In the genomic region with DNA sequence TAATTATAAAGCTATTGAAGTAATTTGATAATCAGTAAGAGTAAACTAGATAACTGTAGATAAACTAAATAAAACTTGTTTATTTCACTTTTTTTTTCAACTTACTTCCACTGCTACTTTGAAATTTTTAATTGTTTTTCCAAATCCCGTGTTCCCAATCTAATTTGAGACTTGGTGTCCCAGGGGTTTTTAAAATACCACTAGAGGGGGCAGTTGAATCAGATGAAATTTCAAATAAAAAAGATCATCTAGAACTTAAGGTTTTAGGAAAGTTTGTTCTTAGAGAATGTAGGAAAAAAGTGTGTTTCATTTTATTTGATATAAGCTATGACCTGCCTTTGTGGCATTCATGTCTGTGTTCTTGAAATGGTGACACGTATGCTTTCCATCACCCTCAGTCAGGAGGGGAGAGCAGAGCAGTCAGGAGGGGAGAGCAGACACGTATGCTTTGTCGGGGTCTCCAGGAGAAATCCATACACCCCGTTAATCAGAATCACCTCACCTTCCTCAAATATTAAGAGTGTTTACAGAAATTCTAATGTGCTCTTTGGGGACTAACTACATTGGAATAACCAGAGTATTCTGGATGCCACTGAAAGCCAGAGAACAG, we compare ENCODE assay signal across 9 cellular contexts. TPM values are rescaled to one million over a fixed set of nuclear protein-coding genes. Genes with fewer than 3 reads are reported as not detected.
DNase-seq lines count a peak whose midpoint lies in the region; ATAC-seq, FAIRE-seq and TF ChIP-seq lines count a peak whose summit lies in the region.
"Had no signal": no experiment of that assay in that cellular context is flagged by ENCODE, and none has a peak within 500 bp of the region (broad histone marks: within the 10 kb centered on the region; RNA-seq: fewer than 3 reads in every experiment).

No MANE protein-coding gene starts in this region.

- no peaks in the 10 kb centered on the region for H3K9me3 Mint-ChIP-seq in neural crest cell

- no peaks in the 10 kb centered on the region for H3K36me3 ChIP-seq in H7 (replicated peaks; ENCODE audit: control insufficient read depth, insufficient read depth, low read length)

- no peaks in the 10 kb centered on the region for H3K27me3 ChIP-seq in H7 (ENCODE audit: control insufficient read depth, insufficient read depth, low read length)

- H3K4me3 Mint-ChIP-seq in neural crest cell = no peak overlapping the region

- no peaks in the 10 kb centered on the region for H3K36me3 Mint-ChIP-seq in neural crest cell (ENCODE audit: low read depth)

- H3K4me3 ChIP-seq in H7 (ENCODE audit: insufficient read depth, low read depth, low read length) = no peak overlapping the region

- TF ChIP-seq CTCF in neural crest cell (conservative IDR thresholded peaks at IDR 0.05) = peak; percentile 70

- H3K4me1 Mint-ChIP-seq in neural crest cell = peaks cover 16% of the 10 kb centered on the region

- no peak overlapping the region for H3K27ac Mint-ChIP-seq in neural crest cell (ENCODE audit: unreplicated experiment)

- peak; percentile 42 for FAIRE-seq in G401.6 (lab: Jason Lieb, UNC)

- ATAC-seq in GM19397 (IDR thresholded peaks at IDR 0.05; ENCODE audit: unreplicated experiment) = no peak

- DNase-seq in NCI-H460 (ENCODE audit: extremely low read depth, low read depth) = peak; percentile 6
- peak; percentile 29 for DNase-seq in dermis blood vessel endothelial cell
- no peak for DNase-seq in neural crest cell (ENCODE audit: low read depth, low spot score)
- no peak for DNase-seq in mucosa of gallbladder (ENCODE audit: low spot score)
- DNase-seq in cortex of kidney (lab: John Stamatoyannopoulos, UW) = no peak
- no peak for DNase-seq in H7
- DNase-seq: nucleus accumbens had no signal

- peaks cover 38% of the 10 kb centered on the region for H3K27me3 Mint-ChIP-seq in neural crest cell (ENCODE audit: low read depth)

RNA-seq across cellular contexts. Expression of a gene that starts 49.9 kb away (rescaled TPM):
- 0.09 TPM in 1 of 2 replicates, not detected in the other for total RNA-seq in NCI-H460 (2014; rRNA removed; shearing (Covaris generic))
- polyA plus RNA-seq in NCI-H460 (2014; cell fraction: nucleus; rRNA removed) = not detected in 2 replicates
- total RNA-seq in dermis blood vessel endothelial cell (not detected in 2 replicates), neural crest cell (0.18 and 0.33 TPM in 2 replicates), mucosa of gallbladder (0.14 TPM)
- not detected in 2 replicates for total RNA-seq in H7 (2014; rRNA removed; shearing (Covaris generic))

Comparison
In these comparisons a context has a peak if more than half of its experiments do, and no peak if none do; other contexts are left out.
1. DNase-seq: peak in NCI-H460 (single experiment) and dermis blood vessel endothelial cell (single experiment); none in neural crest cell (single experiment), mucosa of gallbladder (single experiment), cortex of kidney (single experiment) and H7 (single experiment).